ENCODE assay signal across 10 cellular contexts in the genomic region with DNA sequence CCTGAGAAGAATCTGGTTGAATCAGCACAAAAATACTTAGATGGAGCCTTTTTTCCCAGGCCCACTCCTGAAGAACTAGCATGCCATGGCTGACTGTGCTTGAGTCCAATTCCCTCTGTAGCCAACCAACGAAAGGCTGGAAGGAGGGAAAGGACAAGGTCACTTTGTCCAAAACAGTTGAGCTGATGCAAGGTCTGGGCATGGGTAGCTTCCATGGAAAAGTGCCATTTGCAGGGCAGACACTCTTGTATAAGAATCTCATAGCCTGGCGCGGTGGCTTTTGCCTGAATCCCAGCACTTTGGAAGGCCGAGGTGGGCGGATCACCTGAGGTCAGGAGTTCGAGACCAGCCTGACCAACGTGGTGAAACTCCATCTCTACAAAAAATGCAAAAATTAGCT.
"Had no signal": no experiment of that assay in that cellular context is flagged by ENCODE, and none has a peak within 500 bp of the region (broad histone marks: within the 10 kb centered on the region; RNA-seq: fewer than 3 reads in every experiment).

No MANE protein-coding gene starts in this region.

- H3K9ac ChIP-seq: GM23248 had no signal

- H3K4me3 ChIP-seq: GM23248, HAP-1, K562 had no signal

- H3K27ac ChIP-seq: GM23248, HL-60 had no signal

- DNase-seq: GM23248, GOT3, H7, HFFc6, IMR-90, KG1 had no signal

- H3K9me3 ChIP-seq: HAP-1 had no signal

- H3K36me3 ChIP-seq: HAP-1 had no signal

- H3K4me1 ChIP-seq: HAP-1 had no signal

- ATAC-seq: HCT116, K562 had no signal
